15 cellular contexts compared by ENCODE assay signal in the genomic region with DNA sequence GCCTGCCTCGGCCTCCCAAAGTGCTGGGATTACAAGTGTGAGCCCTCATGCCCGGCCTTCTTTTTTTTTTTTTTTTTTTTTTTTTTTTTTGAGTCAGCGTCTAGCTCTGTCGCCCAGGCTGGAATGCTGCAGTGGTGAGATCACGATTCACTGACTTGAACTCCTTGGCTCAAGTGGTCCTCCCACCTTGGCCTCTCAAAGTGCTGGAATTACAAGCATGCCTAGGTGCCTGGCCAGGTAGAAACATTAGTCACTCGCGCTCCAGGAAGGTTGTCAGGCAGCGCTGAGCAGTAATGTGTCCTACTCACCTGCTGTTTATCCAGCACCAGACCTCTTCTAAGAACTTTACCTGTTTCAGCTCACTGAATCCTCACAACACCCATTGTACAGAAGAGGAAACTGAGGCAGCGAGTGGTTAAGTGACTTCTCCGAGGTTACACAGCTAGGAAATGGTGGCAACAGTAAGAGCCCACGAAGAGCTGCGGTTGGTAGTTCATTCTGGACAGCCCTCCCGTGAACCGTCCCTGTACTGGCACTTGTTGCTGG. TPM values are rescaled to one million over a fixed set of nuclear protein-coding genes. Genes with fewer than 3 reads are reported as not detected.
DNase-seq lines count a peak whose midpoint lies in the region; ATAC-seq, FAIRE-seq and TF ChIP-seq lines count a peak whose summit lies in the region.
"Had no signal": no experiment of that assay in that cellular context is flagged by ENCODE, and none has a peak within 500 bp of the region (broad histone marks: within the 10 kb centered on the region; RNA-seq: fewer than 3 reads in every experiment).

No MANE protein-coding gene starts in this region.

- H4K20me1 ChIP-seq in HCT116 (ENCODE audit: insufficient read depth), result no peaks in the 10 kb centered on the region
- H4K20me1 ChIP-seq in astrocyte (ENCODE audit: insufficient read depth, low read length), result no peaks in the 10 kb centered on the region

- TF ChIP-seq CTCF in HCT116 (IDR thresholded peaks at IDR 0.05 in 2 of 3, conservative IDR thresholded peaks at IDR 0.05 in 1 of 3; ENCODE audit: borderline replicate concordance in 1 of 3, insufficient read depth in 1 of 3, low read depth in 2 of 3, low read length in 2 of 3) (no peak), astrocyte (IDR thresholded peaks at IDR 0.05; ENCODE audit: insufficient read depth, low read depth, low read length) (no peak), thyroid gland (IDR thresholded peaks at IDR 0.05) (peak in 1 of 6 experiments; percentile 9)

- POLR2A ChIA-PET in HCT116 (lab: Charles Lee), result interaction anchor here (0.6 to 2.6 kb wide), 5 partner anchors 9 to 291 kb away, joined by 3 to 17 read pairs (median 4); a partner anchor contains a TSS

- H3K9ac ChIP-seq in HCT116 (ENCODE audit: low read length) (peak overlapping the region; percentile 74), astrocyte (ENCODE audit: low read length) (no peak overlapping the region)

- ATAC-seq in HCT116, result peak; percentile 52
- no peak for ATAC-seq in GM18498 (IDR thresholded peaks at IDR 0.05; ENCODE audit: unreplicated experiment)

- DNase-seq in HCT116 (ENCODE audit: low read depth, low spot score) (peak; percentile 91), astrocyte (ENCODE audit: low read depth) (peak; percentile 71), iPS-NIHi11 (ENCODE audit: low spot score) (peak; percentile 60), thyroid gland (peak; percentile 98), T-helper 1 cell (no peak), HAP-1 (ENCODE audit: low spot score in 2 of 2) (no peak), GM12891 (ENCODE audit: insufficient read length, low spot score) (no peak)
- DNase-seq: activated CD4-positive, CD25-positive, alpha-beta regulatory T cell treated with anti-CD3 and anti-CD28 coated beads, Interleukin-2, amount 50 U/mL, for 72 hours; activated naive CD4-positive, alpha-beta T cell treated with anti-CD3 and anti-CD28 coated beads, Interleukin-2, amount 10 ng/mL, durations not matched to agents 7 days and 5 days; GF-D8; MM.1S; OCI-M1 had no signal

- FAIRE-seq in astrocyte (lab: Jason Lieb, UNC) (no peak), GM12891 (lab: Jason Lieb, UNC) (no peak)
- FAIRE-seq: endometrium had no signal

- H3K27me3 ChIP-seq in HCT116 (ENCODE audit: insufficient read depth, low read length) (no peaks in the 10 kb centered on the region), astrocyte (ENCODE audit: insufficient read depth, low read length) (peaks cover 3% of the 10 kb centered on the region), thyroid gland (no peaks in the 10 kb centered on the region), HAP-1 (ENCODE audit: low read depth) (no peaks in the 10 kb centered on the region)

- WGBS in thyroid gland, 2 donors, result 22 to 26% methylated on average over 10 to 12 of the region's 14 CpGs

- H2AFZ ChIP-seq in HCT116 (ENCODE audit: low read depth, low read length, poor library complexity, severe bottlenecking) (no peak overlapping the region), astrocyte (ENCODE audit: low read depth, low read length) (no peak overlapping the region)

- peaks cover 3% of the 10 kb centered on the region for H3K27me3 Mint-ChIP-seq in astrocyte (ENCODE audit: low read depth, unreplicated experiment)

- in situ Hi-C loops in HAP-1 (cut with MboI; ENCODE audit: low sequenced_read_pairs), result no loop called here

- CTCF ChIA-PET in HCT116 (lab: Charles Lee), result interaction anchor here (1.7 to 3.2 kb wide), 3 partner anchors 11 to 123 kb away, joined by 5 to 22 read pairs (median 10); a partner anchor contains a TSS

- H3K9me2 ChIP-seq in HCT116 (ENCODE audit: insufficient read depth), result no peaks in the 10 kb centered on the region

- RAD21 ChIA-PET in HCT116 (lab: Charles Lee; ENCODE audit: low non-redundant PET in 1 of 2, low total read pairs in 2 of 2, uncharacterized antibody in 2 of 2, unreplicated experiment in 2 of 2), result no interaction called here

- TF ChIP-seq POLR2A in HCT116 (IDR thresholded peaks at IDR 0.05; ENCODE audit: borderline replicate concordance, extremely low read depth, insufficient read depth, insufficient read length) (no peak), thyroid gland (IDR thresholded peaks at IDR 0.05) (peak in 1 of 2 donors; percentile 58), GM12891 (IDR thresholded peaks at IDR 0.05; ENCODE audit: low read depth, low read length) (no peak)

- H3K9me3 ChIP-seq in HCT116 (ENCODE audit: control insufficient read depth in 1 of 2, insufficient read depth in 1 of 2, low read depth in 1 of 2, low read length in 2 of 2) (no peaks in the 10 kb centered on the region), astrocyte (ENCODE audit: insufficient read depth, low read depth, low read length) (no peaks in the 10 kb centered on the region), thyroid gland (no peaks in the 10 kb centered on the region), HAP-1 (no peaks in the 10 kb centered on the region)

- peak overlapping the region; percentile 72 for H3K4me2 ChIP-seq in HCT116 (ENCODE audit: low read length)
- H3K4me2 ChIP-seq in astrocyte (ENCODE audit: low read length), result peak overlapping the region; percentile 19

- no TSS peak for BruUV-seq in HCT116 (replicated peaks; lab: Mats Ljungman, UMichigan)

- intact Hi-C loops in HCT116 (cut with micrococcal nuclease), result loop anchor here (1.0 kb wide), 1 partner anchor 9 kb away; a partner anchor contains a TSS
- intact Hi-C loops in thyroid gland (cut with DNase I), result no loop called here

- no peaks in the 10 kb centered on the region for H3K36me3 Mint-ChIP-seq in astrocyte (ENCODE audit: low read depth, unreplicated experiment)
- H3K36me3 Mint-ChIP-seq: activated naive CD4-positive, alpha-beta T cell treated with anti-CD3 and anti-CD28 coated beads, Interleukin-2, amount 10 ng/mL, durations not matched to agents 7 days and 5 days had no signal

- no peak for TF ChIP-seq RAD21 in HCT116 (IDR thresholded peaks at IDR 0.05; ENCODE audit: low read depth)

- H3K79me2 ChIP-seq in HCT116 (ENCODE audit: insufficient read depth, low read length) (peaks cover 10% of the 10 kb centered on the region; the same call in 1 of the 2 replicates), astrocyte (ENCODE audit: insufficient read depth, low read length) (no peaks in the 10 kb centered on the region)

- peaks cover 2% of the 10 kb centered on the region for H3K9me3 Mint-ChIP-seq in astrocyte (ENCODE audit: unreplicated experiment)
- H3K9me3 Mint-ChIP-seq: activated naive CD4-positive, alpha-beta T cell treated with anti-CD3 and anti-CD28 coated beads, Interleukin-2, amount 10 ng/mL, durations not matched to agents 7 days and 5 days had no signal

- H3K4me1 Mint-ChIP-seq in astrocyte (ENCODE audit: low read depth, unreplicated experiment), result peaks cover 12% of the 10 kb centered on the region

- H3K27ac ChIP-seq in HCT116 (ENCODE audit: low read depth, low read length) (peak overlapping the region; percentile 89), astrocyte (ENCODE audit: low read depth, low read length) (no peak overlapping the region), thyroid gland (peak overlapping the region; percentile 91 to 94 (median 93))

- peak overlapping the region; percentile 44 to 59 for H3K4me3 ChIP-seq in HCT116 (replicated peaks in 1 of 2; ENCODE audit: low read depth in 1 of 2, low read length in 2 of 2)
- no peak overlapping the region for H3K4me3 ChIP-seq in astrocyte (ENCODE audit: insufficient read depth, low read depth, low read length)
- no peak overlapping the region for H3K4me3 ChIP-seq in thyroid gland (replicated peaks in 1 of 3)
- H3K4me3 ChIP-seq in HAP-1, result no peak overlapping the region

- H3K4me3 Mint-ChIP-seq in astrocyte (ENCODE audit: unreplicated experiment), result no peak overlapping the region
- H3K4me3 Mint-ChIP-seq: activated naive CD4-positive, alpha-beta T cell treated with anti-CD3 and anti-CD28 coated beads, Interleukin-2, amount 10 ng/mL, durations not matched to agents 7 days and 5 days had no signal

- H3K36me3 ChIP-seq in HCT116 (ENCODE audit: control insufficient read depth in 1 of 2, insufficient read depth in 2 of 2, low read length in 2 of 2) (no peaks in the 10 kb centered on the region), astrocyte (ENCODE audit: insufficient read depth, low read length) (no peaks in the 10 kb centered on the region), thyroid gland (no peaks in the 10 kb centered on the region), HAP-1 (replicated peaks) (peaks cover under 1% of the 10 kb centered on the region)

- H3K4me1 ChIP-seq in HCT116 (ENCODE audit: control insufficient read depth in 1 of 2, insufficient read depth in 2 of 2, low read length in 2 of 2), result peaks cover 77 to 100% of the 10 kb centered on the region in 2 experiments
- peaks cover 21% of the 10 kb centered on the region for H3K4me1 ChIP-seq in astrocyte (ENCODE audit: insufficient read depth, low read length)
- peaks cover 12 to 39% of the 10 kb centered on the region in 2 donors for H3K4me1 ChIP-seq in thyroid gland
- no peaks in the 10 kb centered on the region for H3K4me1 ChIP-seq in HAP-1

- no peak overlapping the region for H3K27ac Mint-ChIP-seq in astrocyte (ENCODE audit: unreplicated experiment)
- H3K27ac Mint-ChIP-seq: activated naive CD4-positive, alpha-beta T cell treated with anti-CD3 and anti-CD28 coated beads, Interleukin-2, amount 10 ng/mL, durations not matched to agents 7 days and 5 days had no signal

TF ChIP-seq in HCT116, 20 proteins besides CTCF, POLR2A, EP300 and RAD21 (continues in another document):
- TF ChIP-seq ZNF274 (IDR thresholded peaks at IDR 0.05; ENCODE audit: low read depth, low read length), result no peak

TF ChIP-seq in GM12891, 5 proteins besides CTCF, POLR2A, EP300 and RAD21 (continues in another document):
- no peak for TF ChIP-seq TAF1 (IDR thresholded peaks at IDR 0.05; ENCODE audit: low read depth, low read length)

RNA-seq across cellular contexts. Expression of a gene that starts 0.5 kb away (rescaled TPM):
- total RNA-seq in HCT116 (2021; ENCODE audit: unreplicated experiment) (68.1 TPM), astrocyte (not detected in 2 replicates), thyroid gland (10 to 100 TPM in 3 of 4 donors, 1 to 10 TPM in 1; 7.1 to 53.1 (median 30.6) TPM)
- polyA plus RNA-seq in HCT116 (2012), result 218 and 244 TPM in 2 replicates
- polyA plus RNA-seq in GM12891 (2012; ENCODE audit: low read depth, missing spikeins), result not detected
- total RNA-seq: mononuclear cell had no signal

RNA-seq across cellular contexts. Expression of a gene that starts 9.0 kb away (rescaled TPM):
- total RNA-seq in HCT116 (2021; ENCODE audit: unreplicated experiment) (356 TPM), astrocyte (158 and 180 TPM in 2 replicates), thyroid gland (10 to 100 TPM; 66.9 to 86.7 (median 78.3) TPM)
- 221 and 297 TPM in 2 replicates for polyA plus RNA-seq in HCT116 (2012)
- 206 TPM for polyA plus RNA-seq in GM12891 (2012; ENCODE audit: low read depth, missing spikeins)

RNA-seq across cellular contexts. Expression of a gene that starts 9.4 kb away (rescaled TPM):
- total RNA-seq in HCT116 (2021; ENCODE audit: unreplicated experiment), result 45.5 TPM
- polyA plus RNA-seq in HCT116 (2012), result 35.5 and 36.8 TPM in 2 replicates
- total RNA-seq in astrocyte, result 35.9 and 42.7 TPM in 2 replicates
- total RNA-seq in thyroid gland, result 10 to 100 TPM; 25.3 to 39.4 (median 28.3) TPM
- polyA plus RNA-seq in GM12891 (2012; ENCODE audit: low read depth, missing spikeins), result 20.3 TPM

RNA-seq across cellular contexts. Expression of a gene that starts 15.0 kb away (rescaled TPM):
- 2.4 TPM for total RNA-seq in HCT116 (2021; ENCODE audit: unreplicated experiment)
- 3.8 and 4.5 TPM in 2 replicates for polyA plus RNA-seq in HCT116 (2012)
- total RNA-seq in astrocyte, result 0.45 TPM in 1 of 2 replicates, not detected in the other
- not detected for total RNA-seq in thyroid gland
- polyA plus RNA-seq in GM12891 (2012; ENCODE audit: low read depth, missing spikeins), result not detected

RNA-seq across cellular contexts. Expression of a gene that starts 37.6 kb away (rescaled TPM):
- total RNA-seq in HCT116 (2021; ENCODE audit: unreplicated experiment) (not detected), astrocyte (0.46 and 0.61 TPM in 2 replicates), thyroid gland (100 to 1,000 TPM in 2 of 4 donors, 10 to 100 TPM in 2; 49.2 to 154 (median 118) TPM)
- polyA plus RNA-seq in HCT116 (2012), result 0.07 TPM in 1 of 2 replicates, not detected in the other
- polyA plus RNA-seq in GM12891 (2012; ENCODE audit: low read depth, missing spikeins), result 0.10 TPM
- total RNA-seq: mononuclear cell had no signal

Comparison
In these comparisons a context has a peak if more than half of its experiments do, and no peak if none do; other contexts are left out.
1. DNase-seq: peak in HCT116 (single experiment), astrocyte (single experiment), iPS-NIHi11 (single experiment) and thyroid gland (2 of 2); none in T-helper 1 cell (0 of 5), HAP-1 (0 of 2) and GM12891 (single experiment).
2. H3K4me3 ChIP-seq: peak in HCT116 (2 of 2); none in astrocyte (single experiment), thyroid gland (0 of 3) and HAP-1 (single experiment).